In genomic region chr1:147853391-147853790, GRCh38 we compare ENCODE assay signal across 18 cellular contexts. TPM values are rescaled to one million over a fixed set of nuclear protein-coding genes. Genes with fewer than 3 reads are reported as not detected.
DNase-seq lines count a peak whose midpoint lies in the region; ATAC-seq and TF ChIP-seq lines count a peak whose summit lies in the region.
"Had no signal": no experiment of that assay in that cellular context is flagged by ENCODE, and none has a peak within 500 bp of the region (broad histone marks: within the 10 kb centered on the region; RNA-seq: fewer than 3 reads in every experiment).

No MANE protein-coding gene starts in this region.

- no peak overlapping the region for H3K18ac ChIP-seq in IMR-90 (ENCODE audit: low read depth, low read length)

- H3K4me3 Mint-ChIP-seq in natural killer cell treated with Interleukin-12 subunit alpha and Interleukin-12 subunit beta and Interleukin-15 and Interleukin-18, amount 100 ng/mL, for 72 hours = no peak overlapping the region
- H3K4me3 Mint-ChIP-seq: activated naive CD4-positive, alpha-beta T cell treated with anti-CD3 and anti-CD28 coated beads for 36 hours had no signal

- no peaks in the 10 kb centered on the region for H3K79me1 ChIP-seq in IMR-90 (ENCODE audit: low read depth in 1 of 2, low read length in 2 of 2)

- H3K9me3 ChIP-seq in IMR-90 (ENCODE audit: control insufficient read depth, insufficient read depth, low read length) = no peaks in the 10 kb centered on the region
- H3K9me3 ChIP-seq in mesodermal cell (ENCODE audit: control insufficient read depth, low read length) = no peaks in the 10 kb centered on the region
- H3K9me3 ChIP-seq: psoas muscle had no signal

- no peak overlapping the region for H4K5ac ChIP-seq in IMR-90 (ENCODE audit: low read depth, low read length)

- CTCF ChIA-PET in IMR-90 (lab: Yijun Ruan, JAX) = no interaction called here

- H3K4ac ChIP-seq in IMR-90 (ENCODE audit: low read depth, low read length) = no peak overlapping the region

- BruUV-seq in IMR-90 (replicated peaks; lab: Mats Ljungman, UMichigan) = no TSS peak

- peaks cover 22 to 36% of the 10 kb centered on the region in 2 donors for H3K27me3 Mint-ChIP-seq in natural killer cell treated with Interleukin-12 subunit alpha and Interleukin-12 subunit beta and Interleukin-15 and Interleukin-18, amount 100 ng/mL, for 72 hours

- in situ Hi-C loops in IMR-90 (cut with MboI; ENCODE audit: low sequenced_read_pairs) = no loop called here

- H3K27ac ChIP-seq in IMR-90 (ENCODE audit: insufficient read depth, low read length) (no peak overlapping the region), epithelial cell of prostate (peak overlapping the region; percentile 23), mesodermal cell (ENCODE audit: low read depth, low read length, severe bottlenecking) (peak overlapping the region; percentile 49)
- H3K27ac ChIP-seq: psoas muscle had no signal

- no peak for TF ChIP-seq POLR2A in IMR-90 (IDR thresholded peaks at IDR 0.05; ENCODE audit: low read depth, low read length)

- intact Hi-C loops in IMR-90 (cut with micrococcal nuclease) = no loop called here

- H3K9me3 Mint-ChIP-seq in natural killer cell treated with Interleukin-12 subunit alpha and Interleukin-12 subunit beta and Interleukin-15 and Interleukin-18, amount 100 ng/mL, for 72 hours = no peaks in the 10 kb centered on the region
- H3K9me3 Mint-ChIP-seq: activated naive CD4-positive, alpha-beta T cell treated with anti-CD3 and anti-CD28 coated beads for 36 hours had no signal

- H3K36me3 Mint-ChIP-seq in natural killer cell treated with Interleukin-12 subunit alpha and Interleukin-12 subunit beta and Interleukin-15 and Interleukin-18, amount 100 ng/mL, for 72 hours = no peaks in the 10 kb centered on the region

- DNase-seq in AG10803 (ENCODE audit: low read depth) (peak; percentile 93), IMR-90 (peak; percentile 11), epithelial cell of prostate (ENCODE audit: low read depth, low spot score) (no peak), NCI-H1694 treated with DMSO at 0.1 percent for 48 hours (lab: John Stamatoyannopoulos, UW) (no peak), GM19240 (ENCODE audit: insufficient read length, low spot score) (no peak), UCSD-AML1 (lab: John Stamatoyannopoulos, UW; ENCODE audit: unreplicated experiment) (no peak)
- no peak for DNase-seq in natural killer cell treated with Interleukin-12 subunit alpha and Interleukin-12 subunit beta and Interleukin-15 and Interleukin-18, amount 100 ng/mL, for 72 hours (ENCODE audit: low spot score)
- DNase-seq: activated naive CD4-positive, alpha-beta T cell treated with anti-CD3 and anti-CD28 coated beads for 36 hours; COR-L47; NCI-H187 treated with DMSO at 0.1 percent for 48 hours; NCI-H526; psoas muscle; stimulated activated CD4-positive, alpha-beta T cell treated with anti-CD3 and anti-CD28 coated beads, Interleukin-15, amount 100 ng/mL, for 24 hours; T-helper 1 cell had no signal

- no peaks in the 10 kb centered on the region for H3K27me3 ChIP-seq in IMR-90 (ENCODE audit: control insufficient read depth, insufficient read depth, low read length)

- H2AFZ ChIP-seq in IMR-90 (replicated peaks; ENCODE audit: low read length, poor library complexity) = no peak overlapping the region

- ATAC-seq in IMR-90 (ENCODE audit: low read depth) = no peak
- ATAC-seq in natural killer cell treated with Interleukin-12 subunit alpha and Interleukin-12 subunit beta and Interleukin-15 and Interleukin-18, amount 100 ng/mL, for 72 hours = no peak
- ATAC-seq: psoas muscle had no signal

- H4K8ac ChIP-seq in IMR-90 (ENCODE audit: low read depth in 2 of 2, low read length in 2 of 2) = no peak overlapping the region

- H3K4me1 ChIP-seq in IMR-90 (ENCODE audit: control insufficient read depth, insufficient read depth, low read length) (no peaks in the 10 kb centered on the region), mesodermal cell (ENCODE audit: control insufficient read depth, insufficient read depth, low read length, poor library complexity, severe bottlenecking) (peaks cover 28% of the 10 kb centered on the region)
- H3K4me1 ChIP-seq: psoas muscle had no signal

- H3K56ac ChIP-seq in IMR-90 (ENCODE audit: extremely low read depth, insufficient read depth, low read length) = no peak overlapping the region

- dilution Hi-C loops in IMR-90 (cut with HindIII; ENCODE audit: low sequenced_read_pairs, unreplicated experiment) = no loop called here

- POLR2A ChIA-PET in IMR-90 (lab: Charles Lee; ENCODE audit: unreplicated experiment) = no interaction called here

- H2BK5ac ChIP-seq in IMR-90 (ENCODE audit: low read depth, low read length, poor library complexity, severe bottlenecking) = no peak overlapping the region

- no peaks in the 10 kb centered on the region for H3K9me1 ChIP-seq in IMR-90 (ENCODE audit: insufficient read depth, low read length)

- H2BK20ac ChIP-seq in IMR-90 (ENCODE audit: low read depth, low read length) = no peak overlapping the region

- H3K4me3 ChIP-seq in AG10803 (ENCODE audit: low read length) (no peak overlapping the region), IMR-90 (ENCODE audit: insufficient read depth, low read depth, low read length) (no peak overlapping the region), mesodermal cell (ENCODE audit: extremely low read depth, insufficient read depth, low read length, poor library complexity, severe bottlenecking) (no peak overlapping the region)
- H3K4me3 ChIP-seq: psoas muscle had no signal

- no peak overlapping the region for H3K9ac ChIP-seq in IMR-90 (ENCODE audit: low read depth, low read length)

- WGBS in IMR-90 (ENCODE audit: extremely low coverage in 2 of 2, insufficient read length in 1 of 2), 2 experiments = 3% methylated on average over 3 of the region's 3 CpGs; no CpG with 5 or more reads in 1 of the 2 experiments
- WGBS in mesodermal cell (ENCODE audit: insufficient coverage in 2 of 2), 2 experiments = 61 to 73% methylated on average over 3 of the region's 3 CpGs

- H2BK15ac ChIP-seq in IMR-90 (ENCODE audit: low read depth, low read length) = no peak overlapping the region

- TF ChIP-seq CTCF in AG10803 (conservative IDR thresholded peaks at IDR 0.05; ENCODE audit: low read length) (no peak), IMR-90 (conservative IDR thresholded peaks at IDR 0.05; ENCODE audit: low read depth, low read length) (no peak)

- H3K4me1 Mint-ChIP-seq in natural killer cell treated with Interleukin-12 subunit alpha and Interleukin-12 subunit beta and Interleukin-15 and Interleukin-18, amount 100 ng/mL, for 72 hours (ENCODE audit: low read depth in 2 of 2) = peaks cover 0 to 9% of the 10 kb centered on the region in 2 donors

- no peaks in the 10 kb centered on the region for H4K20me1 ChIP-seq in IMR-90 (ENCODE audit: insufficient read depth, low read length)

- no peak overlapping the region for H2AK5ac ChIP-seq in IMR-90 (ENCODE audit: low read depth, low read length)

- no peak overlapping the region for H3K14ac ChIP-seq in IMR-90 (replicated peaks; ENCODE audit: low read depth, low read length)

- no peaks in the 10 kb centered on the region for H3K36me3 ChIP-seq in IMR-90 (ENCODE audit: control insufficient read depth, insufficient read depth, low read length)
- no peaks in the 10 kb centered on the region for H3K36me3 ChIP-seq in mesodermal cell (ENCODE audit: control insufficient read depth, insufficient read depth, low read length)

- no peak overlapping the region for H3K23ac ChIP-seq in IMR-90 (ENCODE audit: low read depth, low read length)

- no peak overlapping the region for H2AK9ac ChIP-seq in IMR-90 (replicated peaks; ENCODE audit: low read depth, low read length, poor library complexity)

- H3K27ac Mint-ChIP-seq in natural killer cell treated with Interleukin-12 subunit alpha and Interleukin-12 subunit beta and Interleukin-15 and Interleukin-18, amount 100 ng/mL, for 72 hours = no peak overlapping the region
- H3K27ac Mint-ChIP-seq: activated naive CD4-positive, alpha-beta T cell treated with anti-CD3 and anti-CD28 coated beads for 36 hours had no signal

- H3K4me2 ChIP-seq in IMR-90 (ENCODE audit: low read depth, low read length) = no peak overlapping the region

- no peak overlapping the region for H2BK120ac ChIP-seq in IMR-90 (ENCODE audit: low read depth, low read length)

- no peak overlapping the region for H4K91ac ChIP-seq in IMR-90 (ENCODE audit: insufficient read depth, low read depth, low read length)

- TF ChIP-seq RAD21 in IMR-90 (IDR thresholded peaks at IDR 0.05; ENCODE audit: low read length) = no peak

TF ChIP-seq in IMR-90, 13 proteins besides CTCF, POLR2A, EP300 and RAD21 (continues in another document):
- no peak for TF ChIP-seq CEBPB (IDR thresholded peaks at IDR 0.05; ENCODE audit: low read depth, low read length)
- TF ChIP-seq RFX5 (IDR thresholded peaks at IDR 0.05; ENCODE audit: low read depth, low read length) = no peak
- TF ChIP-seq MAZ (IDR thresholded peaks at IDR 0.05; ENCODE audit: borderline replicate concordance, low read depth, low read length) = no peak
- no peak for TF ChIP-seq RCOR1 (IDR thresholded peaks at IDR 0.05; ENCODE audit: insufficient replicate concordance, low read length)
- no peak for TF ChIP-seq USF2 (IDR thresholded peaks at IDR 0.05; ENCODE audit: low read depth, low read length)
- TF ChIP-seq CHD1 (IDR thresholded peaks at IDR 0.05; ENCODE audit: low read depth, low read length) = no peak
- no peak for TF ChIP-seq SMC3 (IDR thresholded peaks at IDR 0.05; ENCODE audit: low read depth, low read length)

RNA-seq across cellular contexts. Expression of gene GJA8, which starts 49.2 kb away (rescaled TPM):
- total RNA-seq in IMR-90 (2012; rRNA removed) = not detected in 2 replicates
- polyA plus RNA-seq in IMR-90 (2012; rRNA removed) = not detected in 2 replicates
- not detected in 2 replicates for polyA plus RNA-seq in IMR-90 (2012; cell fraction: cytosol; rRNA removed)
- not detected in 2 replicates for polyA plus RNA-seq in IMR-90 (2012; cell fraction: nucleus; rRNA removed; ENCODE audit: low replicate concordance)
- not detected for polyA plus RNA-seq in mesodermal cell (2013, experiment 1 of 2)
- not detected for polyA plus RNA-seq in mesodermal cell (2013, experiment 2 of 2)
- not detected for total RNA-seq in natural killer cell treated with Interleukin-12 subunit alpha and Interleukin-12 subunit beta and Interleukin-15 and Interleukin-18, amount 100 ng/mL, for 72 hours
- total RNA-seq: activated naive CD4-positive, alpha-beta T cell treated with anti-CD3 and anti-CD28 coated beads for 36 hours; glomerular endothelial cell; LHCN-M2; psoas muscle; subcutaneous adipose tissue had no signal
- polyA plus RNA-seq: psoas muscle had no signal

Comparison
In these comparisons a context has a peak if more than half of its experiments do, and no peak if none do; other contexts are left out.
1. DNase-seq: peak in AG10803 (single experiment) and IMR-90 (single experiment); none in epithelial cell of prostate (single experiment), NCI-H1694 treated with DMSO at 0.1 percent for 48 hours (single experiment), GM19240 (single experiment), natural killer cell treated with Interleukin-12 subunit alpha and Interleukin-12 subunit beta and Interleukin-15 and Interleukin-18, amount 100 ng/mL, for 72 hours (single experiment) and UCSD-AML1 (single experiment).